ENCODE assay signal across 17 cellular contexts in the genomic region with DNA sequence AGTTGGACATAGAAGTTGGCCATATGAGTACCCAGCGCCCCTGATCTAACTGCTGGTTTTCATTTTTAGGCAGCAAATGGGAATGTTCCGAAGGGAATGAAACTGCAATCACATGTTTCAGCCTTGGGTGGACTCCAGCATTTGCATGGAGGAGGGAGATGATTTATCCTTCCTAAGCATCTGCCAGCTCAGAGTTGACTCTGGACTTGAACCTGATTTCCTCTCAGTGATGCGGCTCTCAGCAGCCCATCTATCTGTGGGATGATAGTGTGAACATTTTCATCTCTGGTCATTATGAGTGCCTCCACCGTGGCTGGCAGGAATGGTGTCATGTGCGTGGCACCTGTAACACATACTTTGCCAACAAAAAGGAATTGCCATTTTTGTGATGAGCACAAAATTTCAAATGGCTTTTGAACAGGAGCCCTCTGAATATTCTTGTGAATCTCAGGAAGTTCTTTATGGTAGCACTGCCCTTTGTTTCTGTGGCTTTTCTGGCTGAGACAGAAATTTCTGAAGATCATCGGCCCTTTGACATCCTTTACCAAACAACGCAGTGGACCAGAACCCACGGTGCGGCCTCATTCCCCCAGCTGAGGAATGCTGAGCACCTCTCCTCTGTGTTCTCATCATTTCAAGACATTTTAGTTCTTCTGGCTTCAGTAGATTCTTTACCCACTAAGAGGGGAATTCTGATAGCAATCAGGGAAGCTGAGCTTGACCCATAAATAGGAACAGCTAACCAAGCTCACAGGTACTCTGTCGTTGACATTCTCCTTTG. TPM values are rescaled to one million over a fixed set of nuclear protein-coding genes. Genes with fewer than 3 reads are reported as not detected.
A peak's percentile ranks its signal among the peaks of the same experiment; 100 is the strongest.
DNase-seq lines count a peak whose midpoint lies in the region; TF ChIP-seq lines count a peak whose summit lies in the region.
"Had no signal": no experiment of that assay in that cellular context is flagged by ENCODE, and none has a peak within 500 bp of the region (broad histone marks: within the 10 kb centered on the region; RNA-seq: fewer than 3 reads in every experiment).

No MANE protein-coding gene starts in this region.

- H3K4me3 Mint-ChIP-seq in nephron, result peak overlapping the region in 1 of 3 experiments; percentile 4
- H3K4me3 Mint-ChIP-seq: activated CD4-positive, alpha-beta memory T cell treated with anti-CD3 and anti-CD28 coated beads for 36 hours had no signal

- H3K27me3 ChIP-seq in esophagus muscularis mucosa (no peaks in the 10 kb centered on the region), tibial nerve (no peaks in the 10 kb centered on the region), PC-9 (ENCODE audit: insufficient read depth, low read depth) (no peaks in the 10 kb centered on the region)
- H3K27me3 ChIP-seq: BE2C, upper lobe of right lung had no signal

- TF ChIP-seq POLR2A in esophagus muscularis mucosa (IDR thresholded peaks at IDR 0.05; ENCODE audit: low read depth) (no peak), tibial nerve (IDR thresholded peaks at IDR 0.05) (no peak)

- peaks cover 27 to 50% (median 47%) of the 10 kb centered on the region in 4 donors for H3K4me1 ChIP-seq in esophagus muscularis mucosa
- peaks cover 0 to 10% (median 0%) of the 10 kb centered on the region in 4 donors for H3K4me1 ChIP-seq in tibial nerve
- no peaks in the 10 kb centered on the region for H3K4me1 ChIP-seq in PC-9 (replicated peaks; ENCODE audit: insufficient read depth)
- H3K4me1 ChIP-seq: BE2C, lower lobe of right lung, upper lobe of right lung had no signal

- H3F3A ChIP-seq in PC-9 (ENCODE audit: insufficient read depth, low read depth), result peaks cover 9% of the 10 kb centered on the region; the same call in 1 of the 2 replicates

- CTCF ChIA-PET in PC-9 (lab: Charles Lee), result no interaction called here

- peak overlapping the region; percentile 8 to 50 (median 29) for H3K27ac Mint-ChIP-seq in nephron
- H3K27ac Mint-ChIP-seq: activated CD4-positive, alpha-beta memory T cell treated with anti-CD3 and anti-CD28 coated beads for 36 hours had no signal

- DNase-seq in AG09319 (ENCODE audit: extremely low read depth, low read depth) (peak; percentile 19), HK-2 (ENCODE audit: unreplicated experiment) (peak; percentile 17), esophagus muscularis mucosa (ENCODE audit: extremely low spot score) (no peak), tibial nerve (ENCODE audit: low spot score in 2 of 2) (no peak), NCI-H526 treated with DMSO at 0.1 percent for 48 hours (lab: John Stamatoyannopoulos, UW) (no peak), SIG-M5 treated with dmso at 0.1 percent for 504 hours (lab: John Stamatoyannopoulos, UW; ENCODE audit: unreplicated experiment) (no peak), PC-9 (no peak)
- DNase-seq: activated CD4-positive, alpha-beta memory T cell treated with anti-CD3 and anti-CD28 coated beads for 36 hours; activated effector memory CD4-positive, alpha-beta T cell treated with Interleukin-2 at 50 U/mL for 16 hours; BE2C; lower lobe of right lung; NCI-H526; nucleus accumbens; RPMI8226; upper lobe of right lung had no signal

- POLR2A ChIA-PET in PC-9 (lab: Charles Lee; ENCODE audit: unreplicated experiment), result interaction anchor here (0.6 kb wide), 1 partner anchor 233 kb away, joined by 6 read pairs; no protein-coding TSS in a partner anchor

- peaks cover 40% of the 10 kb centered on the region for H4K20me1 ChIP-seq in PC-9 (ENCODE audit: insufficient read depth)

- H3K4me2 ChIP-seq in PC-9, result no peak overlapping the region
- H3K4me2 ChIP-seq: KMS-11 had no signal

- H3K27ac ChIP-seq in esophagus muscularis mucosa (replicated peaks in 1 of 4), result peak overlapping the region; percentile 10 to 63 (median 46)
- H3K27ac ChIP-seq in tibial nerve, result no peak overlapping the region
- H3K27ac ChIP-seq in PC-9, result no peak overlapping the region
- H3K27ac ChIP-seq: KMS-11, lower lobe of right lung, upper lobe of right lung had no signal

- peaks cover 50% of the 10 kb centered on the region for H3K36me3 Mint-ChIP-seq in nephron (ENCODE audit: low read depth)

- H3K79me2 ChIP-seq in PC-9 (ENCODE audit: low read depth), result no peaks in the 10 kb centered on the region

- H3K9me2 ChIP-seq in PC-9 (ENCODE audit: insufficient read depth), result no peaks in the 10 kb centered on the region

- TF ChIP-seq CTCF in AG09319 (IDR thresholded peaks at IDR 0.05; ENCODE audit: low read depth, low read length) (no peak), esophagus muscularis mucosa (IDR thresholded peaks at IDR 0.05) (no peak), nephron (IDR thresholded peaks at IDR 0.05; ENCODE audit: unreplicated experiment in 3 of 3) (no peak), tibial nerve (IDR thresholded peaks at IDR 0.05) (no peak), PC-9 (conservative IDR thresholded peaks at IDR 0.05) (no peak)

- no TSS peak for BruUV-seq in PC-9 (replicated peaks; lab: Mats Ljungman, UMichigan)

- peaks cover 0 to 43% (median 24%) of the 10 kb centered on the region in 4 donors for H3K36me3 ChIP-seq in esophagus muscularis mucosa
- peaks cover 0 to 44% (median 0%) of the 10 kb centered on the region in 3 donors for H3K36me3 ChIP-seq in tibial nerve
- H3K36me3 ChIP-seq in PC-9 (ENCODE audit: low read depth), result 0 out of 2 replicates have a peak, but pooled peaks cover 4% of the 10 kb centered on the region

- H3K4me3 ChIP-seq in esophagus muscularis mucosa, result no peak overlapping the region
- H3K4me3 ChIP-seq in tibial nerve, result no peak overlapping the region
- H3K4me3 ChIP-seq in PC-9, result no peak overlapping the region
- H3K4me3 ChIP-seq: lower lobe of right lung, upper lobe of right lung had no signal

- H3K27me3 Mint-ChIP-seq in nephron (ENCODE audit: low read depth), result no peaks in the 10 kb centered on the region
- H3K27me3 Mint-ChIP-seq: activated CD4-positive, alpha-beta memory T cell treated with anti-CD3 and anti-CD28 coated beads for 36 hours had no signal

- H3K9me3 Mint-ChIP-seq in nephron, result no peaks in the 10 kb centered on the region
- H3K9me3 Mint-ChIP-seq: activated CD4-positive, alpha-beta memory T cell treated with anti-CD3 and anti-CD28 coated beads for 36 hours had no signal

- intact Hi-C loops in esophagus muscularis mucosa (cut with DNase I) (no loop called here), PC-9 (cut with micrococcal nuclease; ENCODE audit: unreplicated experiment) (no loop called here)

- TF ChIP-seq EP300 in esophagus muscularis mucosa (IDR thresholded peaks at IDR 0.05) (no peak), tibial nerve (IDR thresholded peaks at IDR 0.05) (no peak)

- WGBS in esophagus muscularis mucosa, result 70% methylated on average over 10 of the region's 10 CpGs
- 75% methylated on average over 10 of the region's 10 CpGs for WGBS in tibial nerve, 2 donors

- H2AFZ ChIP-seq in PC-9, result no peak overlapping the region

- H3K4me1 Mint-ChIP-seq in nephron, result peaks cover 36% of the 10 kb centered on the region

- no peaks in the 10 kb centered on the region for H3K9me3 ChIP-seq in esophagus muscularis mucosa
- H3K9me3 ChIP-seq in tibial nerve, result no peaks in the 10 kb centered on the region
- no peaks in the 10 kb centered on the region for H3K9me3 ChIP-seq in PC-9 (ENCODE audit: insufficient read depth, low read depth)
- H3K9me3 ChIP-seq: BE2C, lower lobe of right lung, upper lobe of right lung had no signal

RNA-seq across cellular contexts. Expression of a gene that starts 28.5 kb away (rescaled TPM):
- total RNA-seq in esophagus muscularis mucosa (10 to 100 TPM; 40.6 to 64.8 (median 46.4) TPM), tibial nerve (10 to 100 TPM; 33.1 to 59.9 (median 37.8) TPM), PC-9 (2021) (50.3 and 75.6 TPM in 2 replicates)

RNA-seq across cellular contexts. Expression of a gene that starts 56.6 kb away (rescaled TPM):
- total RNA-seq in esophagus muscularis mucosa (not detected), tibial nerve (not detected), PC-9 (2021) (0.35 and 0.46 TPM in 2 replicates)
- total RNA-seq: lower lobe of right lung, upper lobe of right lung had no signal

Comparison
In these comparisons a context has a peak if more than half of its experiments do, and no peak if none do; other contexts are left out.
1. DNase-seq: peak in AG09319 (single experiment) and HK-2 (single experiment); none in esophagus muscularis mucosa (single experiment), tibial nerve (0 of 2), NCI-H526 treated with DMSO at 0.1 percent for 48 hours (single experiment), SIG-M5 treated with dmso at 0.1 percent for 504 hours (single experiment) and PC-9 (0 of 2).
2. H3K27ac ChIP-seq: peak in esophagus muscularis mucosa (4 of 4); none in tibial nerve (0 of 4) and PC-9 (single experiment).